Comparison of ENCODE assay signal across 7 cellular contexts in the genomic region with DNA sequence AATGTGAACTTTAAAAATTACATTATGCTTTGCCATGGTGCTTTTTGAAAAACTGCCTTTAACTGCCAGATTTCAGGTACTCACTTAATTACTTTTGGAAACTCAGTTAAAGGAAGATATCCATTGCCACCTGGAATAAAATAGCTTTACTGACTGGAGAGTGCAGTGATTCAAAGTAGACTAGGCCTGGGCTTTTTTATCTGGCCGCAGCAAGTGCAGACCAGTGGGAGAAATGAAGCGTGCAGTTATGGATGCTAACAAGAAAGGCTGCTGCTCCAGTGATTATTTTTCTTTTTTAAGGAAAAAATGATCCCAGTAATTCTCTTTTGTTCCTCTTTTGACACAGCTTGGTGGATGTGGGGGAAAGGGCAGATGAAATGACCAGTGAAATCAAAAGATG. TPM values are rescaled to one million over a fixed set of nuclear protein-coding genes. Genes with fewer than 3 reads are reported as not detected.
DNase-seq lines count a peak whose midpoint lies in the region; ATAC-seq and TF ChIP-seq lines count a peak whose summit lies in the region.

No MANE protein-coding gene starts in this region.

- H3K79me2 ChIP-seq in smooth muscle cell (ENCODE audit: low read depth): peaks cover 69% of the 10 kb centered on the region

- peak; percentile 20 for DNase-seq in HFFc6
- DNase-seq in activated T-helper 1 cell treated with anti-CD3 and anti-CD28 coated beads, Interleukin-12 subunit alpha, Interleukin-12 subunit beta, Interleukin-2, Interleukin-4 antibody, amounts not matched to agents 30 ng/mL and 10 ng/mL and 1 ng/mL, durations not matched to agents 14 hours and 24 hours and 36 hours (ENCODE audit: low spot score): no peak
- no peak for DNase-seq in smooth muscle cell (lab: John Stamatoyannopoulos, UW; ENCODE audit: unreplicated experiment)
- DNase-seq in NCI-H446 treated with DMSO at 0.1 percent for 48 hours (lab: John Stamatoyannopoulos, UW): no peak

- WGBS in smooth muscle cell (ENCODE audit: low lambda C conversion rate): 81% methylated on average over 2 of the region's 2 CpGs

- ATAC-seq in HG02885 (IDR thresholded peaks at IDR 0.05; ENCODE audit: poor library complexity, unreplicated experiment) (no peak), HG03196 (IDR thresholded peaks at IDR 0.05; ENCODE audit: unreplicated experiment) (no peak)

- TF ChIP-seq CTCF in HFFc6 (IDR thresholded peaks at IDR 0.05) (no peak), smooth muscle cell (IDR thresholded peaks at IDR 0.05; ENCODE audit: borderline replicate concordance, insufficient read depth, poor library complexity, severe bottlenecking) (no peak)

- H2AFZ ChIP-seq in smooth muscle cell (ENCODE audit: low read depth): no peak overlapping the region

- H3K4me3 ChIP-seq in iPS-18a (ENCODE audit: low read length) (peak overlapping the region; percentile 81), smooth muscle cell (peak overlapping the region; percentile 94)

- H3K4me1 Mint-ChIP-seq in HFFc6 (ENCODE audit: low read depth): peaks cover 66% of the 10 kb centered on the region
- H3K4me1 Mint-ChIP-seq in activated T-helper 1 cell treated with anti-CD3 and anti-CD28 coated beads, Interleukin-12 subunit alpha, Interleukin-12 subunit beta, Interleukin-2, Interleukin-4 antibody, amounts not matched to agents 30 ng/mL and 10 ng/mL and 1 ng/mL, durations not matched to agents 14 hours and 24 hours and 36 hours (ENCODE audit: low read depth): peaks cover 39% of the 10 kb centered on the region

- H3K36me3 Mint-ChIP-seq in HFFc6 (ENCODE audit: low read depth): no peaks in the 10 kb centered on the region
- H3K36me3 Mint-ChIP-seq in activated T-helper 1 cell treated with anti-CD3 and anti-CD28 coated beads, Interleukin-12 subunit alpha, Interleukin-12 subunit beta, Interleukin-2, Interleukin-4 antibody, amounts not matched to agents 30 ng/mL and 10 ng/mL and 1 ng/mL, durations not matched to agents 14 hours and 24 hours and 36 hours (ENCODE audit: low read depth): peaks cover 2% of the 10 kb centered on the region

- no peaks in the 10 kb centered on the region for H3K36me3 ChIP-seq in iPS-18a (ENCODE audit: control insufficient read depth, low read depth, low read length)
- no peaks in the 10 kb centered on the region for H3K36me3 ChIP-seq in smooth muscle cell (ENCODE audit: low read depth)

- no peak overlapping the region for H3K9ac ChIP-seq in iPS-18a (ENCODE audit: low read length)
- peak overlapping the region; percentile 94 for H3K9ac ChIP-seq in smooth muscle cell (ENCODE audit: low read depth)

- H3K4me2 ChIP-seq in smooth muscle cell: peak overlapping the region; percentile 88

- H4K20me1 ChIP-seq in smooth muscle cell (ENCODE audit: low read depth): peaks cover 33% of the 10 kb centered on the region

- H3K9me3 Mint-ChIP-seq in HFFc6: no peaks in the 10 kb centered on the region
- no peaks in the 10 kb centered on the region for H3K9me3 Mint-ChIP-seq in activated T-helper 1 cell treated with anti-CD3 and anti-CD28 coated beads, Interleukin-12 subunit alpha, Interleukin-12 subunit beta, Interleukin-2, Interleukin-4 antibody, amounts not matched to agents 30 ng/mL and 10 ng/mL and 1 ng/mL, durations not matched to agents 14 hours and 24 hours and 36 hours

- H3K9me3 ChIP-seq in iPS-18a (ENCODE audit: control insufficient read depth, low read depth, low read length) (no peaks in the 10 kb centered on the region), smooth muscle cell (replicated peaks; ENCODE audit: low read depth) (no peaks in the 10 kb centered on the region)

- peaks cover 3% of the 10 kb centered on the region; the same call in 1 of the 2 replicates for H3K27me3 Mint-ChIP-seq in HFFc6 (ENCODE audit: insufficient read depth)
- H3K27me3 Mint-ChIP-seq in activated T-helper 1 cell treated with anti-CD3 and anti-CD28 coated beads, Interleukin-12 subunit alpha, Interleukin-12 subunit beta, Interleukin-2, Interleukin-4 antibody, amounts not matched to agents 30 ng/mL and 10 ng/mL and 1 ng/mL, durations not matched to agents 14 hours and 24 hours and 36 hours (ENCODE audit: insufficient read depth): peaks cover 22% of the 10 kb centered on the region

- intact Hi-C loops in activated T-helper 1 cell treated with anti-CD3 and anti-CD28 coated beads, Interleukin-12 subunit alpha, Interleukin-12 subunit beta, Interleukin-2, Interleukin-4 antibody, amounts not matched to agents 30 ng/mL and 10 ng/mL and 1 ng/mL, durations not matched to agents 14 hours and 24 hours and 36 hours (cut with micrococcal nuclease): loop anchor here (2.0 to 5.0 kb wide), 3 partner anchors 14 to 540 kb away; partner anchors contain the start of genes G3BP2 and SDAD1

- H3K27me3 ChIP-seq in iPS-18a (ENCODE audit: control insufficient read depth, insufficient read depth, low read length) (no peaks in the 10 kb centered on the region), smooth muscle cell (ENCODE audit: low read depth) (no peaks in the 10 kb centered on the region)

- H3K27ac ChIP-seq in iPS-18a (ENCODE audit: low read length) (no peak overlapping the region), smooth muscle cell (ENCODE audit: low read depth) (peak overlapping the region; percentile 96)

- H3F3A ChIP-seq in smooth muscle cell (ENCODE audit: low read depth): peaks cover 14% of the 10 kb centered on the region

- H3K4me1 ChIP-seq in iPS-18a (ENCODE audit: control insufficient read depth, low read depth, low read length) (peaks cover 19% of the 10 kb centered on the region), smooth muscle cell (ENCODE audit: low read depth) (peaks cover 51% of the 10 kb centered on the region)

- H3K27ac Mint-ChIP-seq in HFFc6: peak overlapping the region; percentile 97
- H3K27ac Mint-ChIP-seq in activated T-helper 1 cell treated with anti-CD3 and anti-CD28 coated beads, Interleukin-12 subunit alpha, Interleukin-12 subunit beta, Interleukin-2, Interleukin-4 antibody, amounts not matched to agents 30 ng/mL and 10 ng/mL and 1 ng/mL, durations not matched to agents 14 hours and 24 hours and 36 hours: no peak overlapping the region

- H3K4me3 Mint-ChIP-seq in HFFc6: peak overlapping the region; percentile 94
- peak overlapping the region; percentile 78 for H3K4me3 Mint-ChIP-seq in activated T-helper 1 cell treated with anti-CD3 and anti-CD28 coated beads, Interleukin-12 subunit alpha, Interleukin-12 subunit beta, Interleukin-2, Interleukin-4 antibody, amounts not matched to agents 30 ng/mL and 10 ng/mL and 1 ng/mL, durations not matched to agents 14 hours and 24 hours and 36 hours

RNA-seq across cellular contexts. Expression of gene SCARB2, which starts 1.3 kb away (rescaled TPM):
- total RNA-seq in HFFc6 (2021; fragmentation: NEBNext Ultra II Directional; extraction: Animal tissue kit (Norgen Biotek cat#: 25700)): 100 to 1,000 TPM; 126 to 145 (median 138) TPM
- total RNA-seq in activated T-helper 1 cell treated with anti-CD3 and anti-CD28 coated beads, Interleukin-12 subunit alpha, Interleukin-12 subunit beta, Interleukin-2, Interleukin-4 antibody, amounts not matched to agents 30 ng/mL and 10 ng/mL and 1 ng/mL, durations not matched to agents 14 hours and 24 hours and 36 hours: 1.3 and 1.4 TPM in 2 replicates
- total RNA-seq in smooth muscle cell: 266 and 270 TPM in 2 replicates
- polyA plus RNA-seq in smooth muscle cell: 160 and 162 TPM in 2 replicates

RNA-seq across cellular contexts. Expression of gene FAM47E, which starts 39.2 kb away (rescaled TPM):
- under 1 TPM in 1 of 6 experiments, not detected in 5; 0.17 TPM for total RNA-seq in HFFc6 (2021; fragmentation: NEBNext Ultra II Directional; extraction: Animal tissue kit (Norgen Biotek cat#: 25700))
- total RNA-seq in activated T-helper 1 cell treated with anti-CD3 and anti-CD28 coated beads, Interleukin-12 subunit alpha, Interleukin-12 subunit beta, Interleukin-2, Interleukin-4 antibody, amounts not matched to agents 30 ng/mL and 10 ng/mL and 1 ng/mL, durations not matched to agents 14 hours and 24 hours and 36 hours: not detected in 2 replicates
- total RNA-seq in smooth muscle cell: 0.63 and 1.8 TPM in 2 replicates
- polyA plus RNA-seq in smooth muscle cell: 0.73 and 3.5 TPM in 2 replicates

Comparison
In these comparisons a context has a peak if more than half of its experiments do, and no peak if none do; other contexts are left out.
1. RNA of gene SCARB2, which starts 1.3 kb away (total RNA-seq): 266 to 270 TPM in smooth muscle cell and 126 to 145 TPM in HFFc6; 1.3 to 1.4 TPM in activated T-helper 1 cell treated with anti-CD3 and anti-CD28 coated beads, Interleukin-12 subunit alpha, Interleukin-12 subunit beta, Interleukin-2, Interleukin-4 antibody, amounts not matched to agents 30 ng/mL and 10 ng/mL and 1 ng/mL, durations not matched to agents 14 hours and 24 hours and 36 hours; every median in the first group is over 10 times any median in the second.